ENCODE assay signal across 8 cellular contexts in the genomic region with DNA sequence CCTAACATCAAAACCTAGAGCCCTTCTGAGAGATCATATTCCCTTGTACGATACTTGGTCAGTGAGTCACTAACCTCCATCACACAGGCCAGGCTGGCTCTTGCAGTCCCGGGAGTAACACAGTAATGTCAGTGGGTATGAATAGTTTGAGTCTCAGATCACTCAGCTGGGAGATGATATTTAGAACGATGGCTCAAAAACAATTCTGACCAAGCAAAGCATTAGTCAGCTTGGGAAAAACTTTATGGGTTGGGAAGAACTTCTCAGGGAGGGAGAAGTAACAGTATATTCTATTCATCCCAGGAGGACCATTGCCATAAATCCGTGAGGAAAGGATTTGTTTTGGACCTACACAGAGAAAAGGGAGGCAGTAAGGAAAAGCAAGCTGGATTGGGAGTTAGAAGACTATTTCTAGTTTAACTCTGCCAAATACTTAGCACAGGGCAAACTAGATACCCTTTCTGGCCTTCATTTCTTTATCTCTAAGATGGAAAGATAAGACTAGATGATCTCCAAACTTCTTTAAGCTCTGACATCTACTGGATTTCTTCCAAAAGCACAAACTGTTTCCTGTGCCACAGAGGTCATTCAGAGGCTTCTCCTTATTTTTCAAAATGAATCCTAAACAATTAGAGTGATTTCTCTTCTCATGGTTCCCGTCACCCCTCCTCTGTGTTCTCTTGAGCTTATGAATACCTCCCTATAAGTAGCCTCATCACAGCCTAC.
DNase-seq lines count a peak whose midpoint lies in the region; ATAC-seq, FAIRE-seq and TF ChIP-seq lines count a peak whose summit lies in the region.

No MANE protein-coding gene starts in this region.

- H3K36me3 ChIP-seq in liver (ENCODE audit: control insufficient read depth in 4 of 4, insufficient read depth in 3 of 4, low read depth in 1 of 4, low read length in 3 of 4), result no peaks in the 10 kb centered on the region
- no peaks in the 10 kb centered on the region for H3K36me3 ChIP-seq in HepG2 (replicated peaks in 1 of 2; ENCODE audit: control insufficient read depth in 1 of 2, insufficient read depth in 2 of 2, low read length in 2 of 2)
- H3K36me3 ChIP-seq in kidney (ENCODE audit: control insufficient read depth in 1 of 2, insufficient read depth in 2 of 2, low read length in 2 of 2), result no peaks in the 10 kb centered on the region
- no peaks in the 10 kb centered on the region for H3K36me3 ChIP-seq in transverse colon

- no peaks in the 10 kb centered on the region for H3K79me2 ChIP-seq in HepG2 (ENCODE audit: insufficient read depth, low read length)

- H3K4me1 ChIP-seq in liver (ENCODE audit: control insufficient read depth in 4 of 4, insufficient read depth in 4 of 4, low read length in 3 of 4), result peaks cover 13 to 38% (median 30%) of the 10 kb centered on the region in 4 donors
- H3K4me1 ChIP-seq in HepG2 (ENCODE audit: insufficient read depth, low read length), result no peaks in the 10 kb centered on the region
- H3K4me1 ChIP-seq in kidney (ENCODE audit: control insufficient read depth in 1 of 2, insufficient read depth in 1 of 2, low read depth in 1 of 2, low read length in 2 of 2), result peaks cover 11 to 19% of the 10 kb centered on the region in 2 donors
- peaks cover 0 to 32% (median 19%) of the 10 kb centered on the region in 4 donors for H3K4me1 ChIP-seq in transverse colon

- no peak for TF ChIP-seq POLR2A in HepG2 (IDR thresholded peaks at IDR 0.05; ENCODE audit: insufficient read depth in 1 of 2, low read depth in 2 of 2, low read length in 2 of 2)
- TF ChIP-seq POLR2A in transverse colon (IDR thresholded peaks at IDR 0.05), result no peak

- CTCF ChIA-PET in HepG2 (lab: Yijun Ruan, JAX; ENCODE audit: low intra/inter-chr PET ratio, low total read pairs), result no interaction called here

- TF ChIP-seq RAD21 in liver (IDR thresholded peaks at IDR 0.05), result no peak
- TF ChIP-seq RAD21 in HepG2 (CRISPR knock-in tag; IDR thresholded peaks at IDR 0.05), result no peak

- no peak for DNase-seq in HepG2 (ENCODE audit: low spot score)
- DNase-seq in kidney, result peak; percentile 77
- DNase-seq in transverse colon, result no peak
- no peak for DNase-seq in NK-92 (lab: John Stamatoyannopoulos, UW; ENCODE audit: unreplicated experiment)
- no peak for DNase-seq in activated CD4-positive, alpha-beta T cell treated with anti-CD3 and anti-CD28 coated beads, Interleukin-2, amount 50 U/mL, for 1 hour

- H3K4me3 ChIP-seq in liver (ENCODE audit: low read depth in 1 of 3, low read length in 3 of 3) (no peak overlapping the region), HepG2 (replicated peaks in 1 of 3; ENCODE audit: insufficient read depth in 1 of 3, low read depth in 2 of 3, low read length in 3 of 3) (no peak overlapping the region), kidney (ENCODE audit: low read length in 2 of 2) (no peak overlapping the region), transverse colon (no peak overlapping the region)

- H3K4me2 ChIP-seq in HepG2 (ENCODE audit: low read depth, low read length), result no peak overlapping the region

- H2AFZ ChIP-seq in HepG2 (ENCODE audit: low read length), result no peak overlapping the region

- TF ChIP-seq EP300 in HepG2 (IDR thresholded peaks at IDR 0.05; ENCODE audit: low read depth in 2 of 2, low read length in 2 of 2), result no peak
- TF ChIP-seq EP300 in HepG2 (CRISPR knock-in tag; IDR thresholded peaks at IDR 0.05; ENCODE audit: borderline replicate concordance), result no peak
- no peak for TF ChIP-seq EP300 in transverse colon (IDR thresholded peaks at IDR 0.05; ENCODE audit: low read depth)

- no TSS peak for BruUV-seq in HepG2 (replicated peaks; lab: Mats Ljungman, UMichigan)

- H3K9ac ChIP-seq in liver (ENCODE audit: low read depth in 1 of 2, low read length in 2 of 2) (no peak overlapping the region), HepG2 (ENCODE audit: insufficient read depth, low read depth, low read length) (no peak overlapping the region), kidney (ENCODE audit: low read length in 2 of 2) (no peak overlapping the region)

- TF ChIP-seq CTCF in liver (IDR thresholded peaks at IDR 0.05; ENCODE audit: low read depth, low read length, missing input control) (no peak), HepG2 (CRISPR knock-in tag; IDR thresholded peaks at IDR 0.05) (no peak), kidney (IDR thresholded peaks at IDR 0.05; ENCODE audit: borderline replicate concordance, extremely low read depth, insufficient read depth) (no peak), transverse colon (IDR thresholded peaks at IDR 0.05) (no peak)

- in situ Hi-C loops in HepG2 (cut with HindIII; ENCODE audit: extremely low pct_ligation_motif_present, low pct_unique_long_range_greater_than_20kb) (no loop called here), transverse colon (cut with MboI; ENCODE audit: low pct_ligation_motif_present in 1 of 4, low pct_unique_long_range_greater_than_20kb in 1 of 4, low sequenced_read_pairs in 3 of 4) (loop anchor here in 2 of 4 donors (25.0 kb wide), 1 partner anchor 488 kb away; no protein-coding TSS in a partner anchor)

- intact Hi-C loops in HepG2 (cut with micrococcal nuclease; ENCODE audit: unreplicated experiment), result no loop called here
- intact Hi-C loops in kidney (cut with DNase I), result no loop called here
- intact Hi-C loops in transverse colon (cut with DNase I; ENCODE audit: low total_unique reads), result no loop called here

- WGBS in liver, result 65% methylated on average over 5 of the region's 5 CpGs
- 16% methylated on average over 5 of the region's 5 CpGs for WGBS in HepG2 (ENCODE audit: low lambda C conversion rate)
- 25 to 41% (median 40%) methylated on average over 5 of the region's 5 CpGs for WGBS in adipose tissue, 3 donors
- WGBS in transverse colon (ENCODE audit: low coverage in 1 of 2), 2 donors, result 45 to 64% methylated on average over 5 of the region's 5 CpGs

- POLR2A ChIA-PET in HepG2 (lab: Yijun Ruan, JAX), result no interaction called here

- ATAC-seq in HepG2 (no peak), GM19463 (IDR thresholded peaks at IDR 0.05; ENCODE audit: unreplicated experiment) (no peak)

- H4K20me1 ChIP-seq in HepG2 (ENCODE audit: insufficient read depth, low read length), result no peaks in the 10 kb centered on the region

- H3K27me3 ChIP-seq in liver (ENCODE audit: control insufficient read depth in 4 of 4, insufficient read depth in 4 of 4, low read length in 3 of 4), result no peaks in the 10 kb centered on the region
- H3K27me3 ChIP-seq in HepG2 (ENCODE audit: control insufficient read depth in 1 of 2, insufficient read depth in 2 of 2, low read length in 2 of 2), result no peaks in the 10 kb centered on the region
- H3K27me3 ChIP-seq in transverse colon, result no peaks in the 10 kb centered on the region

- H3K27ac ChIP-seq in liver (ENCODE audit: low read depth in 1 of 2, low read length in 2 of 2), result peak overlapping the region; percentile 61 to 66
- no peak overlapping the region for H3K27ac ChIP-seq in HepG2 (ENCODE audit: extremely low read length, insufficient read depth, low read length)
- H3K27ac ChIP-seq in adipose tissue (ENCODE audit: low read depth, low read length), result peak overlapping the region; percentile 78
- peak overlapping the region; percentile 22 to 81 for H3K27ac ChIP-seq in kidney (ENCODE audit: low read depth in 2 of 2, low read length in 2 of 2)
- H3K27ac ChIP-seq in transverse colon, result peak overlapping the region; percentile 66 to 80 (median 76)

- no peaks in the 10 kb centered on the region for H3K9me3 ChIP-seq in liver (ENCODE audit: control insufficient read depth in 4 of 4, low read length in 3 of 4)
- H3K9me3 ChIP-seq in HepG2 (ENCODE audit: low read length), result no peaks in the 10 kb centered on the region
- H3K9me3 ChIP-seq in kidney (ENCODE audit: control insufficient read depth in 1 of 2, low read length in 2 of 2), result no peaks in the 10 kb centered on the region
- no peaks in the 10 kb centered on the region for H3K9me3 ChIP-seq in transverse colon

- FAIRE-seq in HepG2 (lab: Jason Lieb, UNC), result no peak
- FAIRE-seq in kidney (lab: Jason Lieb, UNC), result no peak

TF ChIP-seq in liver, 16 proteins besides CTCF, POLR2A, EP300 and RAD21 (continues in another document):
- peak; percentile 9 for TF ChIP-seq SP1 (IDR thresholded peaks at IDR 0.05)
- no peak for TF ChIP-seq GABPA (IDR thresholded peaks at IDR 0.05 in 1 of 2, conservative IDR thresholded peaks at IDR 0.05 in 1 of 2)
- no peak for TF ChIP-seq TAF1 (conservative IDR thresholded peaks at IDR 0.05)
- TF ChIP-seq, protein P1, sequence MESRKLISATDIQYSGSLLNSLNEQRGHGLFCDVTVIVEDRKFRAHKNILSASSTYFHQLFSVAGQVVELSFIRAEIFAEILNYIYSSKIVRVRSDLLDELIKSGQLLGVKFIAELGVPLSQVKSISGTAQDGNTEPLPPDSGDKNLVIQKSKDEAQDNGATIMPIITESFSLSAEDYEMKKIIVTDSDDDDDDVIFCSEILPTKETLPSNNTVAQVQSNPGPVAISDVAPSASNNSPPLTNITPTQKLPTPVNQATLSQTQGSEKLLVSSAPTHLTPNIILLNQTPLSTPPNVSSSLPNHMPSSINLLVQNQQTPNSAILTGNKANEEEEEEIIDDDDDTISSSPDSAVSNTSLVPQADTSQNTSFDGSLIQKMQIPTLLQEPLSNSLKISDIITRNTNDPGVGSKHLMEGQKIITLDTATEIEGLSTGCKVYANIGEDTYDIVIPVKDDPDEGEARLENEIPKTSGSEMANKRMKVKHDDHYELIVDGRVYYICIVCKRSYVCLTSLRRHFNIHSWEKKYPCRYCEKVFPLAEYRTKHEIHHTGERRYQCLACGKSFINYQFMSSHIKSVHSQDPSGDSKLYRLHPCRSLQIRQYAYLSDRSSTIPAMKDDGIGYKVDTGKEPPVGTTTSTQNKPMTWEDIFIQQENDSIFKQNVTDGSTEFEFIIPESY (IDR thresholded peaks at IDR 0.05), result no peak
- TF ChIP-seq FOXA2 (IDR thresholded peaks at IDR 0.05), result no peak

TF ChIP-seq in HepG2, 621 proteins besides CTCF, POLR2A, EP300 and RAD21 (continues in another document):
- TF ChIP-seq ZNF850 (CRISPR knock-in tag; conservative IDR thresholded peaks at IDR 0.05) (no peak), ZNF44 (CRISPR knock-in tag; IDR thresholded peaks at IDR 0.05) (no peak), KDM3A (CRISPR knock-in tag; IDR thresholded peaks at IDR 0.05; ENCODE audit: low read depth) (no peak), ZNF614 (CRISPR knock-in tag; IDR thresholded peaks at IDR 0.05; ENCODE audit: borderline replicate concordance) (no peak), PAF1 (CRISPR knock-in tag; IDR thresholded peaks at IDR 0.05) (no peak), CAMTA2 (CRISPR knock-in tag; IDR thresholded peaks at IDR 0.05; ENCODE audit: borderline replicate concordance) (no peak)
